In genomic region chr2:43220229-43220981, GRCh38 we compare ENCODE assay signal across 9 cellular contexts. TPM values are rescaled to one million over a fixed set of nuclear protein-coding genes. Genes with fewer than 3 reads are reported as not detected.
DNase-seq lines count a peak whose midpoint lies in the region; ATAC-seq, FAIRE-seq and TF ChIP-seq lines count a peak whose summit lies in the region.
"Had no signal": no experiment of that assay in that cellular context is flagged by ENCODE, and none has a peak within 500 bp of the region (broad histone marks: within the 10 kb centered on the region; RNA-seq: fewer than 3 reads in every experiment).

No MANE protein-coding gene starts in this region.

- FAIRE-seq in GM12892 (lab: Jason Lieb, UNC): no peak
- FAIRE-seq: colon had no signal

- DNase-seq in activated naive CD4-positive, alpha-beta T cell treated with anti-CD3 and anti-CD28 coated beads, Interleukin-2, amount 10 ng/mL, durations not matched to agents 7 days and 5 days: no peak
- DNase-seq in activated naive CD4-positive, alpha-beta T cell treated with Interleukin-2 at 50 U/mL for 16 hours: no peak
- DNase-seq in activated naive CD4-positive, alpha-beta T cell treated with anti-CD3 and anti-CD28 coated beads, Interleukin-2, amount 50 U/mL, for 72 hours (ENCODE audit: low spot score in 2 of 2): no peak
- DNase-seq in stimulated activated naive CD8-positive, alpha-beta T cell treated with anti-CD3 and anti-CD28 coated beads, Interleukin-15, amount 100 ng/mL, for 72 hours: no peak
- no peak for DNase-seq in hypothalamus (lab: John Stamatoyannopoulos, UW)
- no peak for DNase-seq in DMS79 (lab: John Stamatoyannopoulos, UW)
- DNase-seq in GM12892 (ENCODE audit: insufficient read length): no peak

- peak overlapping the region; percentile 79 for H3K4me3 Mint-ChIP-seq in activated naive CD4-positive, alpha-beta T cell treated with anti-CD3 and anti-CD28 coated beads, Interleukin-2, amount 10 ng/mL, durations not matched to agents 7 days and 5 days
- H3K4me3 Mint-ChIP-seq in stimulated activated naive CD8-positive, alpha-beta T cell treated with anti-CD3 and anti-CD28 coated beads, Interleukin-15, amount 100 ng/mL, for 72 hours: peak overlapping the region; percentile 79 to 96

- H3K4me3 ChIP-seq in iPS-18a (ENCODE audit: low read length): peak overlapping the region; percentile 83

- H3K36me3 ChIP-seq in iPS-18a (ENCODE audit: control insufficient read depth, low read depth, low read length): peaks cover 26% of the 10 kb centered on the region

- H3K27ac ChIP-seq in iPS-18a (ENCODE audit: low read length): peak overlapping the region; percentile 87

- H3K27ac Mint-ChIP-seq in activated naive CD4-positive, alpha-beta T cell treated with anti-CD3 and anti-CD28 coated beads, Interleukin-2, amount 10 ng/mL, durations not matched to agents 7 days and 5 days: peak overlapping the region; percentile 97
- peak overlapping the region; percentile 91 to 99 for H3K27ac Mint-ChIP-seq in activated naive CD4-positive, alpha-beta T cell treated with anti-CD3 and anti-CD28 coated beads, Interleukin-2, amount 50 U/mL, for 72 hours
- peak overlapping the region; percentile 98 to 99 for H3K27ac Mint-ChIP-seq in stimulated activated naive CD8-positive, alpha-beta T cell treated with anti-CD3 and anti-CD28 coated beads, Interleukin-15, amount 100 ng/mL, for 72 hours

- peaks cover 36% of the 10 kb centered on the region for H3K4me1 Mint-ChIP-seq in activated naive CD4-positive, alpha-beta T cell treated with anti-CD3 and anti-CD28 coated beads, Interleukin-2, amount 10 ng/mL, durations not matched to agents 7 days and 5 days
- H3K4me1 Mint-ChIP-seq in stimulated activated naive CD8-positive, alpha-beta T cell treated with anti-CD3 and anti-CD28 coated beads, Interleukin-15, amount 100 ng/mL, for 72 hours: peaks cover 52% of the 10 kb centered on the region

- H3K4me1 ChIP-seq in iPS-18a (ENCODE audit: control insufficient read depth, low read depth, low read length): peaks cover 64% of the 10 kb centered on the region

- peak in 1 of 2 donors; percentile 23 for ATAC-seq in activated naive CD4-positive, alpha-beta T cell treated with anti-CD3 and anti-CD28 coated beads, Interleukin-2, amount 50 U/mL, for 72 hours
- peak; percentile 21 for ATAC-seq in stimulated activated naive CD8-positive, alpha-beta T cell treated with anti-CD3 and anti-CD28 coated beads, Interleukin-15, amount 100 ng/mL, for 72 hours

- no peak for TF ChIP-seq POLR2A in GM12892 (IDR thresholded peaks at IDR 0.05; ENCODE audit: low read depth, low read length)

- H3K27me3 Mint-ChIP-seq in activated naive CD4-positive, alpha-beta T cell treated with anti-CD3 and anti-CD28 coated beads, Interleukin-2, amount 10 ng/mL, durations not matched to agents 7 days and 5 days: peaks cover 12% of the 10 kb centered on the region
- no peaks in the 10 kb centered on the region for H3K27me3 Mint-ChIP-seq in stimulated activated naive CD8-positive, alpha-beta T cell treated with anti-CD3 and anti-CD28 coated beads, Interleukin-15, amount 100 ng/mL, for 72 hours

- CTCF ChIA-PET in activated naive CD4-positive, alpha-beta T cell treated with anti-CD3 and anti-CD28 coated beads, Interleukin-2, amount 10 ng/mL, durations not matched to agents 7 days and 5 days (lab: Charles Lee): interaction anchor here (1.0 to 14.2 kb wide), 14 partner anchors 8 to 89 kb away, joined by 3 to 460 read pairs (median 6); no protein-coding TSS in a partner anchor

- no peaks in the 10 kb centered on the region for H3K9me3 Mint-ChIP-seq in activated naive CD4-positive, alpha-beta T cell treated with anti-CD3 and anti-CD28 coated beads, Interleukin-2, amount 10 ng/mL, durations not matched to agents 7 days and 5 days
- H3K9me3 Mint-ChIP-seq in activated naive CD4-positive, alpha-beta T cell treated with anti-CD3 and anti-CD28 coated beads, Interleukin-2, amount 50 U/mL, for 72 hours: no peaks in the 10 kb centered on the region
- H3K9me3 Mint-ChIP-seq in stimulated activated naive CD8-positive, alpha-beta T cell treated with anti-CD3 and anti-CD28 coated beads, Interleukin-15, amount 100 ng/mL, for 72 hours: no peaks in the 10 kb centered on the region

- no peaks in the 10 kb centered on the region for H3K27me3 ChIP-seq in iPS-18a (ENCODE audit: control insufficient read depth, insufficient read depth, low read length)

- H3K9me3 ChIP-seq in iPS-18a (ENCODE audit: control insufficient read depth, low read depth, low read length): no peaks in the 10 kb centered on the region

- H3K36me3 Mint-ChIP-seq in activated naive CD4-positive, alpha-beta T cell treated with anti-CD3 and anti-CD28 coated beads, Interleukin-2, amount 10 ng/mL, durations not matched to agents 7 days and 5 days: peaks cover 50% of the 10 kb centered on the region
- H3K36me3 Mint-ChIP-seq in activated naive CD4-positive, alpha-beta T cell treated with anti-CD3 and anti-CD28 coated beads, Interleukin-2, amount 50 U/mL, for 72 hours: peaks cover 27 to 34% of the 10 kb centered on the region in 2 donors

- peak overlapping the region; percentile 42 for H3K9ac ChIP-seq in iPS-18a (ENCODE audit: low read length)

RNA-seq across cellular contexts. Expression of gene ZFP36L2, which starts 6.0 kb away (rescaled TPM):
- 10 to 100 TPM; 27.3 to 70.4 TPM for total RNA-seq in activated naive CD4-positive, alpha-beta T cell treated with anti-CD3 and anti-CD28 coated beads, Interleukin-2, amount 50 U/mL, for 72 hours
- 17.0 TPM for polyA plus RNA-seq in GM12892 (2012; ENCODE audit: missing spikeins)
